In the genomic region with DNA sequence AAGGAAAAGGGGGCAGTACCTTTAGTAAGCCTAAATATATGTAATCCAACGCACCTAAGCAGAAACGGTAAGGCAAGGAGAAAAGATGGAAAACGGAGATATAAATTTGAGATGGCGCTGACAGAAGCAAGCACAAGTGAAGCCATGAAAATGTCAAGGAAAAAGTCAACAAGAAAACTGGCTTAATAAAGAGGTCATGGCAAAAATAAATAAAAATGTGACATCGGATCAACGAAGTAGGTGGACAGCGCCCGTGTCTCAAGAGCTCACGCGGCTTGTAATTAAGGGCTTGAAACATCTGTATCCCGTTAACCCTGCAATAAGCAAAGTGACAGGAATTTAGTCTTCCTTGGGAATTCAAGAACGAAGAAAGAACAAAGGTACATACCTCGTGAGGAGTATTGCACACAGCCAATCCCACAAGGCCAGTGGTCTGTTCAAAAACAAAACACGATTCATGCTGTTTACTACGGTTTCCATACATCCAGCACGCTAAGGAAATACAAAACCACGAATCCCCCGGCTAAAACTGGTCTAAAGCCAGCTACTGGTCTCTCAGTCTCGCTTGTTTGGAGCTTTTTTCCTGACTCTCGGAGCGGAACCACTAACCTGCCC, we compare ENCODE assay signal across 8 cellular contexts. TPM values are rescaled to one million over a fixed set of nuclear protein-coding genes. Genes with fewer than 3 reads are reported as not detected.
A peak's percentile ranks its signal among the peaks of the same experiment; 100 is the strongest.
DNase-seq lines count a peak whose midpoint lies in the region; ATAC-seq, FAIRE-seq and TF ChIP-seq lines count a peak whose summit lies in the region.

No MANE protein-coding gene starts in this region.

- peak overlapping the region; percentile 83 for H3K18ac ChIP-seq in mesendoderm (ENCODE audit: low read length)

- no peak overlapping the region for H2BK5ac ChIP-seq in mesendoderm (ENCODE audit: low read length)

- no peak overlapping the region for H3K4ac ChIP-seq in mesendoderm (ENCODE audit: low read depth, low read length)

- H3K4me1 ChIP-seq in mesendoderm (ENCODE audit: control insufficient read depth, low read depth, low read length), result no peaks in the 10 kb centered on the region

- no peak overlapping the region for H2BK15ac ChIP-seq in mesendoderm (replicated peaks; ENCODE audit: low read depth)

- H3K9ac ChIP-seq in mesendoderm (ENCODE audit: low read length), result peak overlapping the region; percentile 87

- ATAC-seq in GM18907 (IDR thresholded peaks at IDR 0.05; ENCODE audit: unreplicated experiment) (peak; percentile 48), HG03457 (IDR thresholded peaks at IDR 0.05; ENCODE audit: unreplicated experiment) (peak; percentile 2)

- DNase-seq in bronchial epithelial cell (ENCODE audit: low read depth) (no peak), mesendoderm (no peak), NCI-H187 (lab: John Stamatoyannopoulos, UW) (no peak), dedifferentiated amniotic fluid mesenchymal stem cell (ENCODE audit: extremely low spot score) (no peak)
- DNase-seq in activated naive CD4-positive, alpha-beta T cell (lab: John Stamatoyannopoulos, UW), result no peak
- no peak for DNase-seq in stimulated activated CD4-positive, alpha-beta T cell treated with anti-CD3 and anti-CD28 coated beads, Interleukin-12 subunit alpha, Interleukin-12 subunit beta, amount 100 ng/mL, for 4 hours

- H3K36me3 ChIP-seq in bronchial epithelial cell (ENCODE audit: control insufficient read depth, insufficient read depth, low read length), result no peaks in the 10 kb centered on the region
- H3K36me3 ChIP-seq in mesendoderm (ENCODE audit: control insufficient read depth, insufficient read depth, low read length), result no peaks in the 10 kb centered on the region

- peak overlapping the region; percentile 90 for H3K56ac ChIP-seq in mesendoderm (ENCODE audit: low read length)

- peak overlapping the region; percentile 76 for H3K4me2 ChIP-seq in mesendoderm (ENCODE audit: low read length)

- peaks cover 9% of the 10 kb centered on the region for H3K79me2 ChIP-seq in mesendoderm (ENCODE audit: control insufficient read depth, insufficient read depth, low read length)

- TF ChIP-seq CTCF in bronchial epithelial cell (IDR thresholded peaks at IDR 0.05; ENCODE audit: insufficient read depth, low read length, severe bottlenecking), result no peak

- peaks cover 15% of the 10 kb centered on the region for H3K79me1 ChIP-seq in mesendoderm (ENCODE audit: low read length)

- H2AK5ac ChIP-seq in mesendoderm (ENCODE audit: low read length), result no peak overlapping the region

- no peak overlapping the region for H4K5ac ChIP-seq in mesendoderm (ENCODE audit: low read length)

- H3K27me3 ChIP-seq in bronchial epithelial cell (ENCODE audit: control insufficient read depth, insufficient read depth, low read length) (no peaks in the 10 kb centered on the region), mesendoderm (ENCODE audit: insufficient read depth, low read length, poor library complexity) (no peaks in the 10 kb centered on the region)

- peak overlapping the region; percentile 87 for H4K8ac ChIP-seq in mesendoderm (ENCODE audit: low read depth, low read length)

- H3K4me3 ChIP-seq in bronchial epithelial cell (ENCODE audit: low read depth, low read length) (peak overlapping the region; percentile 57), mesendoderm (ENCODE audit: low read length) (peak overlapping the region; percentile 90)

- WGBS in mesendoderm (ENCODE audit: extremely low coverage, insufficient coverage, low lambda C conversion rate), result no CpG with 5 or more reads among the region's 21 CpGs

- H3K27ac ChIP-seq in mesendoderm (ENCODE audit: low read depth, low read length), result no peak overlapping the region

- H3K23ac ChIP-seq in mesendoderm (ENCODE audit: low read length), result no peak overlapping the region

- H2BK120ac ChIP-seq in mesendoderm (ENCODE audit: low read depth, low read length), result no peak overlapping the region

- FAIRE-seq in bronchial epithelial cell (lab: Jason Lieb, UNC), result no peak

RNA-seq across cellular contexts. Expression of a gene that starts 0.5 kb away (rescaled TPM):
- total RNA-seq in bronchial epithelial cell, result 27.9 and 42.0 TPM in 2 replicates
- 61.7 TPM for polyA plus RNA-seq in mesendoderm (2013, experiment 1 of 2)
- polyA plus RNA-seq in mesendoderm (2013, experiment 2 of 2), result 60.7 TPM

RNA-seq across cellular contexts. Expression of a gene that starts 22.7 kb away (rescaled TPM):
- total RNA-seq in bronchial epithelial cell, result 0.13 TPM in 1 of 2 replicates, not detected in the other
- 0.17 TPM for polyA plus RNA-seq in mesendoderm (2013, experiment 1 of 2)
- 0.14 TPM for polyA plus RNA-seq in mesendoderm (2013, experiment 2 of 2)

RNA-seq across cellular contexts. Expression of a gene that starts 44.5 kb away (rescaled TPM):
- not detected in 2 replicates for total RNA-seq in bronchial epithelial cell
- not detected for polyA plus RNA-seq in mesendoderm (2013, experiment 1 of 2)
- not detected for polyA plus RNA-seq in mesendoderm (2013, experiment 2 of 2)
